Comparison of ENCODE assay signal across 8 cellular contexts in genomic region chr17:12789075-12789975, GRCh38.
A peak's percentile ranks its signal among the peaks of the same experiment; 100 is the strongest.
DNase-seq lines count a peak whose midpoint lies in the region; ATAC-seq and TF ChIP-seq lines count a peak whose summit lies in the region.

A gene with protein sequence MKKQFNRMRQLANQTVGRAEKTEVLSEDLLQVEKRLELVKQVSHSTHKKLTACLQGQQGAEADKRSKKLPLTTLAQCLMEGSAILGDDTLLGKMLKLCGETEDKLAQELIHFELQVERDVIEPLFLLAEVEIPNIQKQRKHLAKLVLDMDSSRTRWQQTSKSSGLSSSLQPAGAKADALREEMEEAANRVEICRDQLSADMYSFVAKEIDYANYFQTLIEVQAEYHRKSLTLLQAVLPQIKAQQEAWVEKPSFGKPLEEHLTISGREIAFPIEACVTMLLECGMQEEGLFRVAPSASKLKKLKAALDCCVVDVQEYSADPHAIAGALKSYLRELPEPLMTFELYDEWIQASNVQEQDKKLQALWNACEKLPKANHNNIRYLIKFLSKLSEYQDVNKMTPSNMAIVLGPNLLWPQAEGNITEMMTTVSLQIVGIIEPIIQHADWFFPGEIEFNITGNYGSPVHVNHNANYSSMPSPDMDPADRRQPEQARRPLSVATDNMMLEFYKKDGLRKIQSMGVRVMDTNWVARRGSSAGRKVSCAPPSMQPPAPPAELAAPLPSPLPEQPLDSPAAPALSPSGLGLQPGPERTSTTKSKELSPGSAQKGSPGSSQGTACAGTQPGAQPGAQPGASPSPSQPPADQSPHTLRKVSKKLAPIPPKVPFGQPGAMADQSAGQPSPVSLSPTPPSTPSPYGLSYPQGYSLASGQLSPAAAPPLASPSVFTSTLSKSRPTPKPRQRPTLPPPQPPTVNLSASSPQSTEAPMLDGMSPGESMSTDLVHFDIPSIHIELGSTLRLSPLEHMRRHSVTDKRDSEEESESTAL (plus strand): TSS chr17:12789498. CDS start chr17:12789839, 341 bp downstream.

- DNase-seq in DMS153 (lab: John Stamatoyannopoulos, UW) = peak; percentile 4
- peak; percentile 63 for DNase-seq in RWPE2 (ENCODE audit: low spot score)
- DNase-seq in choroid plexus epithelial cell (ENCODE audit: low read depth) = peak; percentile 67
- peak; percentile 32 for DNase-seq in kidney glomerular epithelial cell (lab: John Stamatoyannopoulos, UW)
- peak; percentile 8 for DNase-seq in stimulated activated CD4-positive, alpha-beta T cell treated with anti-CD3 and anti-CD28 coated beads, Interleukin-1b, Interleukin-23, amount 100 ng/mL, for 48 hours

- no peaks in the 10 kb centered on the region for H3K9me3 ChIP-seq in RWPE2 (ENCODE audit: severe bottlenecking)

- H3K4me1 ChIP-seq in RWPE2 (ENCODE audit: insufficient read depth, poor library complexity, severe bottlenecking) = no peaks in the 10 kb centered on the region

- ATAC-seq in GM19372 (IDR thresholded peaks at IDR 0.05; ENCODE audit: low read depth, unreplicated experiment) = peak; percentile 89
- ATAC-seq in HG03354 (IDR thresholded peaks at IDR 0.05; ENCODE audit: poor library complexity, severe bottlenecking, unreplicated experiment) = peak; percentile 96
- ATAC-seq in RWPE2 (ENCODE audit: low read depth) = peak; percentile 89
- no peak for ATAC-seq in GM18520 (IDR thresholded peaks at IDR 0.05; ENCODE audit: unreplicated experiment)

- no peak within 1 kb of the TSS for H3K27ac ChIP-seq in RWPE2 (ENCODE audit: poor library complexity, severe bottlenecking)

- TF ChIP-seq CTCF in RWPE2 (IDR thresholded peaks at IDR 0.05; ENCODE audit: poor library complexity, severe bottlenecking) (no peak), choroid plexus epithelial cell (conservative IDR thresholded peaks at IDR 0.05; ENCODE audit: low read depth, low read length) (no peak)

- no peaks in the 10 kb centered on the region for H3K27me3 ChIP-seq in RWPE2 (ENCODE audit: insufficient read depth, poor library complexity, severe bottlenecking)

- H3K4me3 ChIP-seq in RWPE2 (ENCODE audit: severe bottlenecking) (peak within 1 kb of the TSS; percentile 77), choroid plexus epithelial cell (ENCODE audit: low read depth, low read length) (peak within 1 kb of the TSS; percentile 63)

- H3K36me3 ChIP-seq in RWPE2 (ENCODE audit: low read depth) = no peaks in the 10 kb centered on the region

Comparison
In these comparisons a context has a peak if more than half of its experiments do, and no peak if none do; other contexts are left out.
1. DNase-seq: peak in every context shown above with its lines; median percentile 67 in choroid plexus epithelial cell; 63 in RWPE2; 32 in kidney glomerular epithelial cell; 8 in stimulated activated CD4-positive, alpha-beta T cell treated with anti-CD3 and anti-CD28 coated beads, Interleukin-1b, Interleukin-23, amount 100 ng/mL, for 48 hours; 4 in DMS153.